ENCODE assay signal across 8 cellular contexts in genomic region chr7:25950488-25951413, GRCh38.
A peak's percentile ranks its signal among the peaks of the same experiment; 100 is the strongest.
DNase-seq lines count a peak whose midpoint lies in the region; ATAC-seq and TF ChIP-seq lines count a peak whose summit lies in the region.

No MANE protein-coding gene starts in this region.

- H3K27ac ChIP-seq in dorsolateral prefrontal cortex = no peak overlapping the region

- H3K4me3 ChIP-seq in dorsolateral prefrontal cortex (peak overlapping the region in 58 of 59 donors; percentile 31 to 73 (median 59)), lower leg skin (ENCODE audit: low read depth, poor library complexity, severe bottlenecking) (peak overlapping the region; percentile 66)

- no peak for TF ChIP-seq POLR2A in lower leg skin (IDR thresholded peaks at IDR 0.05)

- intact Hi-C loops in dorsolateral prefrontal cortex (cut with DNase I) (no loop called here), lower leg skin (cut with DNase I; ENCODE audit: low total_unique reads) (no loop called here)

- ATAC-seq in GM19043 (IDR thresholded peaks at IDR 0.05; ENCODE audit: low read depth, unreplicated experiment) (peak; percentile 85), HG03342 (IDR thresholded peaks at IDR 0.05; ENCODE audit: unreplicated experiment) (peak; percentile 82)

- no peak for TF ChIP-seq CTCF in dorsolateral prefrontal cortex (IDR thresholded peaks at IDR 0.05 in 54 of 56, conservative IDR thresholded peaks at IDR 0.05 in 2 of 56; ENCODE audit: low read depth in 1 of 56, partially characterized antibody in 56 of 56)
- no peak for TF ChIP-seq CTCF in lower leg skin (IDR thresholded peaks at IDR 0.05)

- DNase-seq in Ammon's horn (ENCODE audit: low spot score) (peak; percentile 43), NCI-H446 treated with DMSO at 0.1 percent for 48 hours (lab: John Stamatoyannopoulos, UW) (peak; percentile 92), dorsolateral prefrontal cortex (peak in 8 of 10 donors; percentile 6 to 61 (median 37)), lower leg skin (ENCODE audit: low spot score in 2 of 2) (peak; percentile 92 to 99)
- peak; percentile 87 for DNase-seq in activated CD4-positive, alpha-beta T cell treated with anti-CD3 and anti-CD28 coated beads, Interleukin-2, amount 50 U/mL, for 1 hour
- DNase-seq in stimulated activated CD4-positive, alpha-beta T cell treated with anti-CD3 and anti-CD28 coated beads, Interleukin-4, amount 100 ng/mL, for 48 hours (ENCODE audit: low read depth in 2 of 2) = peak; percentile 61 to 77

- 1% methylated on average over 53 to 56 of the region's 86 CpGs for WGBS in lower leg skin, 2 donors

- peaks cover 0 to 74% (median 30%) of the 10 kb centered on the region in 45 donors for H3K27me3 ChIP-seq in dorsolateral prefrontal cortex

Comparison
In these comparisons a context has a peak if more than half of its experiments do, and no peak if none do; other contexts are left out.
1. DNase-seq: peak in every context shown above with its lines; median percentile 96 in lower leg skin; 92 in NCI-H446 treated with DMSO at 0.1 percent for 48 hours; 87 in activated CD4-positive, alpha-beta T cell treated with anti-CD3 and anti-CD28 coated beads, Interleukin-2, amount 50 U/mL, for 1 hour; 69 in stimulated activated CD4-positive, alpha-beta T cell treated with anti-CD3 and anti-CD28 coated beads, Interleukin-4, amount 100 ng/mL, for 48 hours; 43 in Ammon's horn; 37 in dorsolateral prefrontal cortex.